Comparison of ENCODE assay signal across 20 cellular contexts in genomic region chr12:15520083-15520482, GRCh38.
DNase-seq lines count a peak whose midpoint lies in the region; ATAC-seq, FAIRE-seq and TF ChIP-seq lines count a peak whose summit lies in the region.
"Had no signal": no experiment of that assay in that cellular context is flagged by ENCODE, and none has a peak within 500 bp of the region (broad histone marks: within the 10 kb centered on the region; RNA-seq: fewer than 3 reads in every experiment).

No MANE protein-coding gene starts in this region.

- H3K9me3 ChIP-seq in BE2C (no peaks in the 10 kb centered on the region), DND-41 (ENCODE audit: insufficient read depth, low read length, severe bottlenecking) (no peaks in the 10 kb centered on the region), GM12878 (replicated peaks; ENCODE audit: control insufficient read depth, insufficient read depth, low read length) (no peaks in the 10 kb centered on the region), OCI-LY7 (ENCODE audit: low read length) (no peaks in the 10 kb centered on the region)
- H3K9me3 ChIP-seq: SJCRH30, tibial artery had no signal

- ATAC-seq in DND-41 (ENCODE audit: insufficient read depth, low read depth) (peak; percentile 31; the same call in 1 of the 3 replicates), GM12878 (peak; percentile 77)
- ATAC-seq: activated naive CD8-positive, alpha-beta T cell treated with anti-CD3 and anti-CD28 coated beads, Interleukin-2, amount 50 U/mL, for 24 hours; Panc1 had no signal

- no peak for TF ChIP-seq EP300 in GM12878 (IDR thresholded peaks at IDR 0.05; ENCODE audit: borderline replicate concordance in 1 of 2, control insufficient read depth in 1 of 2, low read depth in 2 of 2, low read length in 2 of 2)

- H2AFZ ChIP-seq in DND-41 (ENCODE audit: low read depth, low read length) (no peak overlapping the region), GM12878 (ENCODE audit: control insufficient read depth, low read depth, low read length) (no peak overlapping the region), OCI-LY7 (ENCODE audit: low read length) (no peak overlapping the region)

- no peak for TF ChIP-seq POLR2A in GM12878 (IDR thresholded peaks at IDR 0.05; ENCODE audit: low read depth, low read length)

- TF ChIP-seq RAD21 in GM12878 (IDR thresholded peaks at IDR 0.05; ENCODE audit: insufficient read depth, low read depth, low read length) = no peak

- no peak for FAIRE-seq in GM12878 (lab: Jason Lieb, UNC)

- H3K79me2 ChIP-seq in DND-41 (ENCODE audit: insufficient read depth, low read length) = no peaks in the 10 kb centered on the region
- H3K79me2 ChIP-seq in GM12878 (ENCODE audit: control insufficient read depth, insufficient read depth, low read length) = no peaks in the 10 kb centered on the region
- H3K79me2 ChIP-seq in OCI-LY7 (ENCODE audit: insufficient read depth, low read depth, low read length) = no peaks in the 10 kb centered on the region

- POLR2A ChIA-PET in GM12878 (lab: Charles Lee) (interaction anchor here (0.6 kb wide), 1 partner anchor 9 kb away, joined by 4 read pairs; no protein-coding TSS in a partner anchor), OCI-LY7 (lab: Charles Lee) (no interaction called here)

- no peak overlapping the region for H3K9ac ChIP-seq in DND-41 (ENCODE audit: low read depth, low read length)
- H3K9ac ChIP-seq in GM12878 (ENCODE audit: control insufficient read depth, insufficient read depth, low read length) = no peak overlapping the region
- H3K9ac ChIP-seq: KMS-11 had no signal

- 61% methylated on average over 2 of the region's 2 CpGs for WGBS in GM12878 (ENCODE audit: insufficient coverage, insufficient replicate concordance, low lambda C conversion rate, missing lambda C conversion rate)

- H3K4me2 ChIP-seq in DND-41 (ENCODE audit: insufficient read depth, low read length) = no peak overlapping the region
- no peak overlapping the region for H3K4me2 ChIP-seq in GM12878 (ENCODE audit: control insufficient read depth, insufficient read depth)
- H3K4me2 ChIP-seq in OCI-LY7 (ENCODE audit: low read length) = no peak overlapping the region
- H3K4me2 ChIP-seq: KMS-11 had no signal

- H3K27ac ChIP-seq in DND-41 (ENCODE audit: low read length) (no peak overlapping the region), GM12878 (ENCODE audit: control insufficient read depth, insufficient read depth) (no peak overlapping the region), OCI-LY7 (ENCODE audit: low read depth, low read length, poor library complexity, severe bottlenecking) (no peak overlapping the region)
- H3K27ac ChIP-seq: coronary artery, KMS-11, SJCRH30, tibial artery had no signal

- H3K4me1 ChIP-seq in BE2C = no peaks in the 10 kb centered on the region; the same call in 1 of the 2 replicates
- H3K4me1 ChIP-seq in DND-41 (ENCODE audit: insufficient read depth, low read length) = peaks cover 4% of the 10 kb centered on the region
- no peaks in the 10 kb centered on the region for H3K4me1 ChIP-seq in GM12878 (ENCODE audit: control insufficient read depth, insufficient read depth, low read length)
- H3K4me1 ChIP-seq in OCI-LY7 (ENCODE audit: insufficient read depth, low read length, poor library complexity, severe bottlenecking) = no peaks in the 10 kb centered on the region
- H3K4me1 ChIP-seq: tibial artery had no signal

- in situ Hi-C loops in GM12878 (cut with MboI) = loop anchor here (5.0 kb wide), 1 partner anchor 248 kb away; no protein-coding TSS in a partner anchor

- BruUV-seq in GM12878 (replicated peaks; lab: Mats Ljungman, UMichigan) (no TSS peak), OCI-LY7 (replicated peaks; lab: Mats Ljungman, UMichigan) (no TSS peak)

- intact Hi-C loops in GM12878 (cut with micrococcal nuclease; ENCODE audit: unreplicated experiment) (loop anchor here (10.0 kb wide), 1 partner anchor 515 kb away; no protein-coding TSS in a partner anchor), OCI-LY7 (cut with micrococcal nuclease; ENCODE audit: unreplicated experiment) (loop anchor here (5.0 to 10.0 kb wide), 4 partner anchors 365 to 795 kb away; partner anchors contain the start of genes C12orf60 and WBP11)

- H3K36me3 ChIP-seq in BE2C = peaks cover 6% of the 10 kb centered on the region
- H3K36me3 ChIP-seq in DND-41 (ENCODE audit: insufficient read depth, low read length) = no peaks in the 10 kb centered on the region
- H3K36me3 ChIP-seq in GM12878 (ENCODE audit: control insufficient read depth in 2 of 2, insufficient read depth in 2 of 2, low read length in 1 of 2) = no peaks in the 10 kb centered on the region
- H3K36me3 ChIP-seq in OCI-LY7 (ENCODE audit: insufficient read depth, low read length) = no peaks in the 10 kb centered on the region
- H3K36me3 ChIP-seq: SJCRH30, tibial artery had no signal

- no peaks in the 10 kb centered on the region for H3K9me2 ChIP-seq in OCI-LY7 (ENCODE audit: insufficient read depth, low read length)

- RAD21 ChIA-PET in GM12878 (lab: Charles Lee; ENCODE audit: unreplicated experiment) = interaction anchor here (1.9 kb wide), 1 partner anchor 64 kb away, joined by 14 read pairs; no protein-coding TSS in a partner anchor

- no peaks in the 10 kb centered on the region for H3K27me3 ChIP-seq in BE2C
- H3K27me3 ChIP-seq in DND-41 (ENCODE audit: insufficient read depth, low read length, poor library complexity) = no peaks in the 10 kb centered on the region
- H3K27me3 ChIP-seq in GM12878 (replicated peaks in 1 of 2; ENCODE audit: control insufficient read depth in 2 of 2, insufficient read depth in 2 of 2, low read length in 1 of 2) = no peaks in the 10 kb centered on the region
- H3K27me3 ChIP-seq: SJCRH30, tibial artery had no signal

- H4K20me1 ChIP-seq in DND-41 (ENCODE audit: insufficient read depth, low read length) (no peaks in the 10 kb centered on the region), GM12878 (ENCODE audit: control insufficient read depth, insufficient read depth) (no peaks in the 10 kb centered on the region), OCI-LY7 (ENCODE audit: insufficient read depth, low read length) (no peaks in the 10 kb centered on the region)

- DNase-seq in BE2C (peak; percentile 29), DND-41 (no peak), NCI-H1417 treated with DMSO at 0.1 percent for 48 hours (lab: John Stamatoyannopoulos, UW) (peak; percentile 75), GM12878 (ENCODE audit: low read depth, low spot score) (no peak), amniotic stem cell (lab: John Stamatoyannopoulos, UW) (no peak), HUDEP-2 (lab: John Stamatoyannopoulos, UW; ENCODE audit: unreplicated experiment in 76 of 76) (no peak), OCI-LY7 (ENCODE audit: low spot score) (no peak)
- DNase-seq in stimulated activated CD4-positive, alpha-beta T cell treated with anti-CD3 and anti-CD28 coated beads, Interleukin-2, amount 100 ng/mL, for 48 hours = no peak
- DNase-seq: activated CD4-positive, alpha-beta T cell treated with anti-CD3 and anti-CD28 coated beads, Interleukin-2, amount 50 U/mL, for 1 hour; activated CD8-positive, alpha-beta memory T cell treated with anti-CD3 and anti-CD28 coated beads, Interleukin-2, amount 50 U/mL, for 48 hours; activated naive CD8-positive, alpha-beta T cell treated with anti-CD3 and anti-CD28 coated beads, Interleukin-2, amount 50 U/mL, for 24 hours; kidney; NCI-H2171 treated with DMSO at 0.1 percent for 48 hours; occipital lobe; SJCRH30; stimulated activated CD4-positive, alpha-beta T cell treated with anti-CD3 and anti-CD28 coated beads, Interleukin-4, amount 100 ng/mL, for 24 hours; tibial artery had no signal

- CTCF ChIA-PET in GM12878 (lab: Yijun Ruan, JAX) = interaction anchor here (1.3 to 2.7 kb wide), 4 partner anchors 9 to 796 kb away, joined by 4 to 23 read pairs (median 4); no protein-coding TSS in a partner anchor
- CTCF ChIA-PET in OCI-LY7 (lab: Charles Lee; ENCODE audit: unreplicated experiment) = no interaction called here

- H3K4me3 ChIP-seq in BE2C (ENCODE audit: low read depth, low read length) (no peak overlapping the region), DND-41 (ENCODE audit: low read depth in 1 of 2, low read length in 2 of 2) (no peak overlapping the region), GM12878 (no peak overlapping the region), OCI-LY7 (ENCODE audit: low read depth, low read length, poor library complexity, severe bottlenecking) (no peak overlapping the region)
- H3K4me3 ChIP-seq: coronary artery, SJCRH30, tibial artery had no signal

- no peak for TF ChIP-seq CTCF in BE2C (IDR thresholded peaks at IDR 0.05; ENCODE audit: low read depth, low read length)
- TF ChIP-seq CTCF in DND-41 (IDR thresholded peaks at IDR 0.05; ENCODE audit: borderline replicate concordance, extremely low read depth, low read length, poor library complexity, severe bottlenecking) = no peak
- TF ChIP-seq CTCF in GM12878 (IDR thresholded peaks at IDR 0.05 in 2 of 3, conservative IDR thresholded peaks at IDR 0.05 in 1 of 3; ENCODE audit: control insufficient read depth in 2 of 3, extremely low read depth in 1 of 3, insufficient read depth in 1 of 3, low read depth in 3 of 3, low read length in 3 of 3) = no peak
- TF ChIP-seq CTCF in OCI-LY7 (conservative IDR thresholded peaks at IDR 0.05; ENCODE audit: low read length) = no peak

- SMC1A ChIA-PET in GM12878 (lab: Charles Lee; ENCODE audit: uncharacterized antibody, unreplicated experiment) = interaction anchor here (0.7 to 2.1 kb wide), 6 partner anchors 12 to 300 kb away, joined by 3 to 11 read pairs (median 4); no protein-coding TSS in a partner anchor

TF ChIP-seq in GM12878, 131 proteins besides CTCF, POLR2A, EP300 and RAD21:
- TF ChIP-seq MTA2 (IDR thresholded peaks at IDR 0.05; ENCODE audit: low read depth) (no peak), BMI1 (IDR thresholded peaks at IDR 0.05; ENCODE audit: borderline replicate concordance) (peak; percentile 81), CHD4 (IDR thresholded peaks at IDR 0.05) (no peak), ESRRA (IDR thresholded peaks at IDR 0.05; ENCODE audit: low read length) (no peak), PAX5 (IDR thresholded peaks at IDR 0.05; ENCODE audit: borderline replicate concordance, low read depth, low read length) (no peak), CBX5 (IDR thresholded peaks at IDR 0.05; ENCODE audit: low read depth) (no peak), KDM1A (IDR thresholded peaks at IDR 0.05; ENCODE audit: borderline replicate concordance) (no peak)

Comparison
In these comparisons a context has a peak if more than half of its experiments do, and no peak if none do; other contexts are left out.
1. DNase-seq: peak in BE2C (single experiment) and NCI-H1417 treated with DMSO at 0.1 percent for 48 hours (single experiment); none in DND-41 (single experiment), GM12878 (single experiment), amniotic stem cell (single experiment), stimulated activated CD4-positive, alpha-beta T cell treated with anti-CD3 and anti-CD28 coated beads, Interleukin-2, amount 100 ng/mL, for 48 hours (0 of 2), HUDEP-2 (0 of 76) and OCI-LY7 (single experiment).